In the genomic region with DNA sequence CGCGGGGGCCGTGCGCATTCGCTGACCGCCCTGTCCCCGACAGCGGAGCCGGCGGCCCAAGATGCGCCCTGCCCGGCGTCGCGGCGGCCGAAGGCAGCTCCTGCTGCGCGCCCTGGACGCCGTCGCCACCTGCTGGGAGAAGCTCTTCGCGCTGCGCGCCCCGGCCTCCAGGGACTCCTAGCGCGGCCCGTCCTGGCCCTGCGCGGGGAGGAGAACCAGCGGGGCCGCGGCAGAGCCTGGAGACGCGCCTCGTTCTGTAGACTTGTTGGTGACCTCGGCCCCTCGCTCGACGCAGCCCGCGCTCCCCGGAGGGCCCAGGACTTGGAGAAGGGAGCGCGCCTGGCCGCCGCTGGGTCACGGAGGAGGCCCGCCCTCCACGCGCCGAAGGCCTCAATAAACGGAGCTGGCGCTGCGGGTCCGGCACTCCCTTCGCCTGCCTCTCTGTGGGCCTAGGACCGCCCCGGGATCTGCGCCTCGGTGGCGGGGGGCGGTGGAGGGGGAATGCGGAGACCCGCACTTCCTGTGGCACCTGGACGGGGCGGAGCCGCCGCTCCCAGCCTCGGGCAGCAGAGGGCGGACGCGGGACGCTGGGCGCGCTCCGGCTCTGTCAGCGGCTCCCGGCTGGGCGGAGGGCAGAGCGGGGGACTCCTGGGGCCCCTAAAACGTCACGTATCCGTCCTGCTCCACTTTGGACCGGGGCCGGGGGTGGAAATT, we compare ENCODE assay signal across 8 cellular contexts. TPM values are rescaled to one million over a fixed set of nuclear protein-coding genes. Genes with fewer than 3 reads are reported as not detected.
DNase-seq lines count a peak whose midpoint lies in the region; ATAC-seq and TF ChIP-seq lines count a peak whose summit lies in the region.

No MANE protein-coding gene starts in this region.

- POLR2A ChIA-PET in T-cell (lab: Charles Lee) = interaction anchor here in 1 of 2 donors (0.5 kb wide), 1 partner anchor 374 kb away, joined by 3 read pairs; no protein-coding TSS in a partner anchor

- intact Hi-C loops in adrenal gland (cut with DNase I) = loop anchor here in 1 of 2 donors (10.0 kb wide), 1 partner anchor 76 kb away; no protein-coding TSS in a partner anchor

- H3F3A ChIP-seq in MM.1S (ENCODE audit: insufficient read depth, low read length) (no peaks in the 10 kb centered on the region), smooth muscle cell (ENCODE audit: low read depth) (peaks cover 4% of the 10 kb centered on the region)

- DNase-seq in Daoy (ENCODE audit: low read depth) (peak; percentile 80), MM.1S (peak; percentile 77), T-cell (peak; percentile 41 to 85 (median 67)), adrenal gland (peak; percentile 56 to 83 (median 67)), smooth muscle cell (lab: John Stamatoyannopoulos, UW; ENCODE audit: unreplicated experiment) (peak; percentile 34), NCI-H1048 (lab: John Stamatoyannopoulos, UW) (no peak)

- H3K4me1 Mint-ChIP-seq in T-cell = peaks cover 53 to 71% (median 62%) of the 10 kb centered on the region in 3 donors

- H3K27ac ChIP-seq in MM.1S (ENCODE audit: low read length) (no peak overlapping the region), adrenal gland (peak overlapping the region in 2 of 5 donors; percentile 54 to 55), iPS-18a (ENCODE audit: low read length) (no peak overlapping the region), smooth muscle cell (ENCODE audit: low read depth) (no peak overlapping the region)

- H3K27me3 ChIP-seq in MM.1S (replicated peaks; ENCODE audit: insufficient read depth, low read length) (peaks cover 41% of the 10 kb centered on the region), adrenal gland (peaks cover 21% of the 10 kb centered on the region), iPS-18a (ENCODE audit: control insufficient read depth, insufficient read depth, low read length) (peaks cover 67% of the 10 kb centered on the region), smooth muscle cell (ENCODE audit: low read depth) (peaks cover 41% of the 10 kb centered on the region)

- WGBS in adrenal gland, 4 donors = 0 to 1% (median 1%) methylated on average over 7 to 88 of the region's 88 CpGs
- WGBS in smooth muscle cell (ENCODE audit: low lambda C conversion rate) = 1% methylated on average over 57 of the region's 88 CpGs

- CTCF ChIA-PET in T-cell (lab: Charles Lee) = interaction anchor here (0.6 to 1.7 kb wide), 6 partner anchors 16 to 500 kb away, joined by 3 to 8 read pairs (median 4); partner anchors contain the start of genes LKAAEAR1 (in 1 of the 2) and SAMD10 (in 1 of the 2)

- no peaks in the 10 kb centered on the region for H3K79me2 ChIP-seq in MM.1S (ENCODE audit: low read length)
- no peaks in the 10 kb centered on the region for H3K79me2 ChIP-seq in smooth muscle cell (ENCODE audit: low read depth)

- H3K9ac ChIP-seq in MM.1S (ENCODE audit: low read length) (peak overlapping the region; percentile 23; the same call in 1 of the 2 replicates), iPS-18a (ENCODE audit: low read length) (no peak overlapping the region), smooth muscle cell (ENCODE audit: low read depth) (no peak overlapping the region)

- peak overlapping the region in 1 of 2 donors; percentile 71 for H3K27ac Mint-ChIP-seq in T-cell

- H3K36me3 ChIP-seq in MM.1S (replicated peaks; ENCODE audit: insufficient read depth, low read length) (no peaks in the 10 kb centered on the region), adrenal gland (replicated peaks in 1 of 2) (no peaks in the 10 kb centered on the region), iPS-18a (ENCODE audit: control insufficient read depth, low read depth, low read length) (no peaks in the 10 kb centered on the region), smooth muscle cell (ENCODE audit: low read depth) (no peaks in the 10 kb centered on the region)

- no peaks in the 10 kb centered on the region for H4K20me1 ChIP-seq in MM.1S (ENCODE audit: insufficient read depth, low read length)
- no peaks in the 10 kb centered on the region for H4K20me1 ChIP-seq in smooth muscle cell (ENCODE audit: low read depth)

- H3K9me3 ChIP-seq in MM.1S (replicated peaks; ENCODE audit: insufficient read depth, low read length) (no peaks in the 10 kb centered on the region), adrenal gland (replicated peaks in 1 of 3) (no peaks in the 10 kb centered on the region), iPS-18a (ENCODE audit: control insufficient read depth, low read depth, low read length) (no peaks in the 10 kb centered on the region), smooth muscle cell (replicated peaks; ENCODE audit: low read depth) (no peaks in the 10 kb centered on the region)

- peak overlapping the region; percentile 98 for H3K4me2 ChIP-seq in MM.1S (ENCODE audit: low read depth, low read length)
- H3K4me2 ChIP-seq in smooth muscle cell = peak overlapping the region; percentile 95

- no peaks in the 10 kb centered on the region for H3K4me1 ChIP-seq in MM.1S (ENCODE audit: low read length)
- peaks cover 8 to 25% of the 10 kb centered on the region in 2 donors for H3K4me1 ChIP-seq in adrenal gland (replicated peaks in 1 of 2)
- H3K4me1 ChIP-seq in iPS-18a (ENCODE audit: control insufficient read depth, low read depth, low read length) = peaks cover 16% of the 10 kb centered on the region
- H3K4me1 ChIP-seq in smooth muscle cell (ENCODE audit: low read depth) = peaks cover 10% of the 10 kb centered on the region

- peak overlapping the region; percentile 77 for H3K4me3 ChIP-seq in MM.1S (ENCODE audit: low read length)
- H3K4me3 ChIP-seq in adrenal gland = peak overlapping the region in 2 of 4 donors; percentile 12 to 50
- H3K4me3 ChIP-seq in iPS-18a (ENCODE audit: low read length) = peak overlapping the region; percentile 53
- peak overlapping the region; percentile 67 for H3K4me3 ChIP-seq in smooth muscle cell

- no peaks in the 10 kb centered on the region for H3K27me3 Mint-ChIP-seq in T-cell

- no peaks in the 10 kb centered on the region for H3K9me3 Mint-ChIP-seq in T-cell

- TF ChIP-seq POLR2A in adrenal gland (IDR thresholded peaks at IDR 0.05) = no peak

- no peaks in the 10 kb centered on the region for H3K9me2 ChIP-seq in MM.1S (replicated peaks; ENCODE audit: insufficient read depth, low read length)

- ATAC-seq in GM21737 (IDR thresholded peaks at IDR 0.05; ENCODE audit: unreplicated experiment) = peak; percentile 53
- peak; percentile 69 to 85 (median 78) for ATAC-seq in T-cell (replicated peaks in 1 of 4)

- H3K4me3 Mint-ChIP-seq in T-cell = peak overlapping the region; percentile 50 to 79 (median 78)

- TF ChIP-seq CTCF in MM.1S (IDR thresholded peaks at IDR 0.05; ENCODE audit: low read length) (peak; percentile 53), adrenal gland (IDR thresholded peaks at IDR 0.05) (peak; percentile 50 to 68 (median 66)), smooth muscle cell (IDR thresholded peaks at IDR 0.05; ENCODE audit: borderline replicate concordance, insufficient read depth, poor library complexity, severe bottlenecking) (peak; percentile 56)

- H3K36me3 Mint-ChIP-seq in T-cell = peaks cover 2% of the 10 kb centered on the region

- H2AFZ ChIP-seq in MM.1S (ENCODE audit: low read length) (peak overlapping the region; percentile 99), smooth muscle cell (ENCODE audit: low read depth) (no peak overlapping the region)

RNA-seq across cellular contexts. Expression of gene C20orf204, which starts 2.8 kb away (rescaled TPM):
- total RNA-seq in Daoy (2014; rRNA removed; shearing (Covaris generic)) = 1.1 and 1.8 TPM in 2 replicates
- total RNA-seq in T-cell (10 to 100 TPM in 2 of 5 donors, 1 to 10 TPM in 3; 4.5 to 20.8 (median 9.5) TPM), adrenal gland (1 to 10 TPM in 2 of 8 donors, under 1 TPM in 6; 0.13 to 1.9 (median 0.42) TPM), smooth muscle cell (0.09 and 2.0 TPM in 2 replicates)
- polyA plus RNA-seq in adrenal gland (1 to 10 TPM in 2 of 3 donors, under 1 TPM in 1; 0.05 to 4.8 (median 1.6) TPM), smooth muscle cell (0.87 and 5.2 TPM in 2 replicates)

RNA-seq across cellular contexts. Expression of gene SOX18, which starts 10.7 kb away (rescaled TPM):
- not detected in 2 replicates for total RNA-seq in Daoy (2014; rRNA removed; shearing (Covaris generic))
- total RNA-seq in T-cell (under 1 TPM in 3 of 5 donors, not detected in 2; 0.35 to 0.56 (median 0.44) TPM), adrenal gland (10 to 100 TPM in 5 of 8 donors, 1 to 10 TPM in 3; 3.0 to 45.2 (median 32.2) TPM), smooth muscle cell (0.54 and 2.9 TPM in 2 replicates)
- polyA plus RNA-seq in adrenal gland (10 to 100 TPM in 2 of 3 donors, under 1 TPM in 1; 0.59 to 51.0 (median 16.2) TPM), smooth muscle cell (9.7 and 11.3 TPM in 2 replicates)

RNA-seq across cellular contexts. Expression of gene TCEA2, which starts 24.3 kb away (rescaled TPM):
- 21.7 and 26.0 TPM in 2 replicates for total RNA-seq in Daoy (2014; rRNA removed; shearing (Covaris generic))
- total RNA-seq in T-cell = 10 to 100 TPM; 25.8 to 49.7 (median 40.1) TPM
- 10 to 100 TPM; 12.6 to 78.6 (median 53.7) TPM for total RNA-seq in adrenal gland
- polyA plus RNA-seq in adrenal gland = 100 to 1,000 TPM in 2 of 3 donors, 10 to 100 TPM in 1; 19.6 to 184 (median 132) TPM
- total RNA-seq in smooth muscle cell = 24.9 and 41.0 TPM in 2 replicates
- 83.4 and 89.5 TPM in 2 replicates for polyA plus RNA-seq in smooth muscle cell

RNA-seq across cellular contexts. Expression of gene RGS19, which starts 40.6 kb away (rescaled TPM):
- 18.2 and 25.6 TPM in 2 replicates for total RNA-seq in Daoy (2014; rRNA removed; shearing (Covaris generic))
- total RNA-seq in T-cell = 10 to 100 TPM; 39.2 to 61.7 (median 57.3) TPM
- total RNA-seq in adrenal gland = 10 to 100 TPM; 12.5 to 42.0 (median 17.6) TPM
- 10 to 100 TPM in 2 of 3 donors, 1 to 10 TPM in 1; 3.0 to 13.5 (median 12.4) TPM for polyA plus RNA-seq in adrenal gland
- total RNA-seq in smooth muscle cell = 14.9 and 17.4 TPM in 2 replicates
- 24.6 and 25.4 TPM in 2 replicates for polyA plus RNA-seq in smooth muscle cell

RNA-seq across cellular contexts. Expression of gene OPRL1, which starts 41.1 kb away (rescaled TPM):
- 0.33 and 0.51 TPM in 2 replicates for total RNA-seq in Daoy (2014; rRNA removed; shearing (Covaris generic))
- total RNA-seq in T-cell = 1 to 10 TPM; 1.1 to 1.9 (median 1.5) TPM
- 1 to 10 TPM; 1.6 to 5.7 (median 3.1) TPM for total RNA-seq in adrenal gland
- polyA plus RNA-seq in adrenal gland = 1 to 10 TPM in 1 of 3 donors, under 1 TPM in 2; 0.24 to 1.6 (median 0.88) TPM
- total RNA-seq in smooth muscle cell = 2.9 and 6.4 TPM in 2 replicates
- 3.1 and 4.3 TPM in 2 replicates for polyA plus RNA-seq in smooth muscle cell
